Comparison of ENCODE assay signal across 7 cellular contexts in genomic region chr15:21110187-21110804, GRCh38.
DNase-seq lines count a peak whose midpoint lies in the region; ATAC-seq and TF ChIP-seq lines count a peak whose summit lies in the region.
"Not testable (repeated sequence)": the region's sequence is repeated elsewhere in the genome, so short reads cannot be mapped to it uniquely, and the experiment has no call there.

No MANE protein-coding gene starts in this region.

- not testable (repeated sequence) for H3K4me1 Mint-ChIP-seq in activated naive CD8-positive, alpha-beta T cell treated with anti-CD3 and anti-CD28 coated beads, Interleukin-2, amount 10 ng/mL, durations not matched to agents 7 days and 5 days

- H3K36me3 ChIP-seq in WERI-Rb-1, gastroesophageal sphincter, right lobe of liver, suprapubic skin: not testable (repeated sequence)

- H3K27me3 Mint-ChIP-seq in activated naive CD8-positive, alpha-beta T cell treated with anti-CD3 and anti-CD28 coated beads, Interleukin-2, amount 10 ng/mL, durations not matched to agents 7 days and 5 days: not testable (repeated sequence)

- TF ChIP-seq POLR2A in gastroesophageal sphincter (IDR thresholded peaks at IDR 0.05); right lobe of liver (IDR thresholded peaks at IDR 0.05); suprapubic skin (IDR thresholded peaks at IDR 0.05): not testable (repeated sequence)

- ATAC-seq in activated naive CD8-positive, alpha-beta T cell treated with anti-CD3 and anti-CD28 coated beads, Interleukin-2, amount 10 ng/mL, durations not matched to agents 7 days and 5 days (ENCODE audit: low read depth): not testable (repeated sequence)
- ATAC-seq in gastroesophageal sphincter (peak; percentile 55), right lobe of liver (peak in 1 of 4 donors; percentile 33)

- not testable (repeated sequence) for H3K4me3 ChIP-seq in WERI-Rb-1 (ENCODE audit: low read depth, low read length); gastroesophageal sphincter; right lobe of liver; suprapubic skin

- not testable (repeated sequence) for H3K9me3 ChIP-seq in WERI-Rb-1 (ENCODE audit: severe bottlenecking); gastroesophageal sphincter; right lobe of liver; suprapubic skin

- TF ChIP-seq CTCF in WERI-Rb-1 (IDR thresholded peaks at IDR 0.05; ENCODE audit: low read depth, low read length); gastroesophageal sphincter (IDR thresholded peaks at IDR 0.05); right lobe of liver (IDR thresholded peaks at IDR 0.05); suprapubic skin (IDR thresholded peaks at IDR 0.05): not testable (repeated sequence)

- not testable (repeated sequence) for H3K4me1 ChIP-seq in gastroesophageal sphincter, right lobe of liver, suprapubic skin

- not testable (repeated sequence) for H3K27ac Mint-ChIP-seq in activated naive CD8-positive, alpha-beta T cell treated with anti-CD3 and anti-CD28 coated beads, Interleukin-2, amount 10 ng/mL, durations not matched to agents 7 days and 5 days

- intact Hi-C loops in right lobe of liver (cut with DNase I); posterior cingulate gyrus (cut with DNase I): not testable (repeated sequence)

- H3K9me3 Mint-ChIP-seq in activated naive CD8-positive, alpha-beta T cell treated with anti-CD3 and anti-CD28 coated beads, Interleukin-2, amount 10 ng/mL, durations not matched to agents 7 days and 5 days: not testable (repeated sequence)

- H3K36me3 Mint-ChIP-seq in activated naive CD8-positive, alpha-beta T cell treated with anti-CD3 and anti-CD28 coated beads, Interleukin-2, amount 10 ng/mL, durations not matched to agents 7 days and 5 days: not testable (repeated sequence)

- 0 to 54% methylated on average over 1 to 3 of the region's 5 CpGs for WGBS in gastroesophageal sphincter (ENCODE audit: low coverage in 1 of 2), 2 donors
- WGBS in right lobe of liver (ENCODE audit: insufficient coverage, low coverage, low lambda C conversion rate, missing lambda C conversion rate): 58% methylated on average over 2 of the region's 5 CpGs
- WGBS in suprapubic skin: 68% methylated on average over 5 of the region's 5 CpGs

- POLR2A ChIA-PET in activated naive CD8-positive, alpha-beta T cell treated with anti-CD3 and anti-CD28 coated beads, Interleukin-2, amount 10 ng/mL, durations not matched to agents 7 days and 5 days (lab: Charles Lee): not testable (repeated sequence)

- not testable (repeated sequence) for TF ChIP-seq EP300 in gastroesophageal sphincter (IDR thresholded peaks at IDR 0.05); suprapubic skin (IDR thresholded peaks at IDR 0.05)

- not testable (repeated sequence) for H3K27ac ChIP-seq in WERI-Rb-1, gastroesophageal sphincter, right lobe of liver, suprapubic skin

- H3K27me3 ChIP-seq in WERI-Rb-1 (ENCODE audit: insufficient read depth, low read depth, severe bottlenecking); gastroesophageal sphincter; right lobe of liver; suprapubic skin: not testable (repeated sequence)

- not testable (repeated sequence) for H3K4me3 Mint-ChIP-seq in activated naive CD8-positive, alpha-beta T cell treated with anti-CD3 and anti-CD28 coated beads, Interleukin-2, amount 10 ng/mL, durations not matched to agents 7 days and 5 days

- DNase-seq in WERI-Rb-1 (peak; percentile 53), right lobe of liver (peak; percentile 62 to 79 (median 77)), posterior cingulate gyrus (peak in 9 of 10 donors; percentile 26 to 96 (median 57)), suprapubic skin (ENCODE audit: low spot score in 2 of 2) (peak; percentile 88 to 99)
- DNase-seq in activated CD8-positive, alpha-beta memory T cell treated with anti-CD3 and anti-CD28 coated beads, Interleukin-2, amount 50 U/mL, for 48 hours: peak; percentile 48
- DNase-seq in activated naive CD8-positive, alpha-beta T cell treated with anti-CD3 and anti-CD28 coated beads, Interleukin-2, amount 10 ng/mL, durations not matched to agents 7 days and 5 days: peak; percentile 51
